16 cellular contexts compared by ENCODE assay signal in genomic region chr2:203626952-203627681, GRCh38.
DNase-seq lines count a peak whose midpoint lies in the region; ATAC-seq and TF ChIP-seq lines count a peak whose summit lies in the region.
"Had no signal": no experiment of that assay in that cellular context is flagged by ENCODE, and none has a peak within 500 bp of the region (broad histone marks: within the 10 kb centered on the region; RNA-seq: fewer than 3 reads in every experiment).

No MANE protein-coding gene starts in this region.

- no peaks in the 10 kb centered on the region for H3K79me2 ChIP-seq in neural progenitor cell (ENCODE audit: low read depth)

- DNase-seq in EH (ENCODE audit: low read depth) (peak; percentile 95), astrocyte of the hippocampus (ENCODE audit: low read depth, low spot score) (peak; percentile 69), left ventricle myocardium superior (no peak), sciatic nerve (ENCODE audit: low spot score) (no peak), neural progenitor cell (ENCODE audit: low spot score) (no peak), NCI-H446 (lab: John Stamatoyannopoulos, UW) (no peak)
- DNase-seq in activated naive CD4-positive, alpha-beta T cell treated with anti-CD3 and anti-CD28 coated beads, Interleukin-2, amount 50 U/mL, for 16 hours, result no peak
- DNase-seq in central memory CD4-positive, alpha-beta T cell, result no peak
- DNase-seq: activated T-cell treated with anti-CD3 and anti-CD28 coated beads, Interleukin-2, amount 50 U/mL, for 72 hours; CD4-positive, alpha-beta T cell; naive thymus-derived CD4-positive, alpha-beta T cell; NCI-H510A treated with DMSO at 0.1 percent for 48 hours; stimulated activated CD4-positive, alpha-beta T cell treated with anti-CD3 and anti-CD28 coated beads, Interleukin-1b, Interleukin-23, amount 100 ng/mL, for 48 hours; stimulated activated naive CD4-positive, alpha-beta T cell treated with Interleukin-2 at 50 U/mL for 16 hours had no signal

- peaks cover 6% of the 10 kb centered on the region for H3K4me1 Mint-ChIP-seq in neural progenitor cell

- H3K9me3 ChIP-seq in neural progenitor cell (ENCODE audit: low read depth), result no peaks in the 10 kb centered on the region
- H3K9me3 ChIP-seq: SJSA1 had no signal

- ATAC-seq in left ventricle myocardium superior, result peak; percentile 76
- ATAC-seq in sciatic nerve, result peak; percentile 91
- ATAC-seq: activated CD4-positive, CD25-positive, alpha-beta regulatory T cell treated with anti-CD3 and anti-CD28 coated beads, Interleukin-2, amount 50 U/mL, for 24 hours; activated T-cell treated with anti-CD3 and anti-CD28 coated beads, Interleukin-2, amount 50 U/mL, for 72 hours; naive thymus-derived CD4-positive, alpha-beta T cell had no signal

- TF ChIP-seq CTCF in neural progenitor cell (IDR thresholded peaks at IDR 0.05), result no peak

- H3K36me3 Mint-ChIP-seq in neural progenitor cell, result no peaks in the 10 kb centered on the region

- H3K4me3 ChIP-seq in neural progenitor cell, result no peak overlapping the region
- H3K4me3 ChIP-seq: SJSA1 had no signal

- H3K36me3 ChIP-seq in neural progenitor cell, result no peaks in the 10 kb centered on the region
- H3K36me3 ChIP-seq: SJSA1 had no signal

- no peaks in the 10 kb centered on the region for H3K27me3 ChIP-seq in neural progenitor cell
- H3K27me3 ChIP-seq: SJSA1 had no signal

- H3K27ac ChIP-seq in neural progenitor cell, result no peak overlapping the region
- H3K27ac ChIP-seq: SJSA1 had no signal

- H3K4me2 ChIP-seq in neural progenitor cell, result no peak overlapping the region

- H3K9me3 Mint-ChIP-seq in neural progenitor cell, result no peaks in the 10 kb centered on the region
- H3K9me3 Mint-ChIP-seq: CD4-positive, alpha-beta T cell had no signal

- H3K9ac ChIP-seq in neural progenitor cell, result no peak overlapping the region

- no peaks in the 10 kb centered on the region for H3K4me1 ChIP-seq in neural progenitor cell

- H3K27me3 Mint-ChIP-seq in neural progenitor cell (ENCODE audit: insufficient read depth, low read depth), result no peaks in the 10 kb centered on the region
- H3K27me3 Mint-ChIP-seq: CD4-positive, alpha-beta T cell had no signal

- no peaks in the 10 kb centered on the region for H3F3A ChIP-seq in neural progenitor cell (ENCODE audit: low read depth)

- intact Hi-C loops in left ventricle myocardium superior (cut with micrococcal nuclease), result no loop called here
- intact Hi-C loops in sciatic nerve (cut with DNase I), result no loop called here

- no peaks in the 10 kb centered on the region for H4K20me1 ChIP-seq in neural progenitor cell (ENCODE audit: low read depth)

- H2AFZ ChIP-seq in neural progenitor cell (replicated peaks), result no peak overlapping the region

- no peak overlapping the region for H3K4me3 Mint-ChIP-seq in neural progenitor cell
- H3K4me3 Mint-ChIP-seq: activated T-cell treated with anti-CD3 and anti-CD28 coated beads, Interleukin-2, amount 50 U/mL, for 72 hours; CD4-positive, alpha-beta T cell; naive thymus-derived CD4-positive, alpha-beta T cell had no signal

- H3K27ac Mint-ChIP-seq in neural progenitor cell, result no peak overlapping the region
- H3K27ac Mint-ChIP-seq: activated T-cell treated with anti-CD3 and anti-CD28 coated beads, Interleukin-2, amount 50 U/mL, for 72 hours; CD4-positive, alpha-beta T cell; naive thymus-derived CD4-positive, alpha-beta T cell had no signal

Comparison
In these comparisons a context has a peak if more than half of its experiments do, and no peak if none do; other contexts are left out.
1. DNase-seq: peak in EH (single experiment) and astrocyte of the hippocampus (single experiment); none in left ventricle myocardium superior (single experiment), sciatic nerve (single experiment), activated naive CD4-positive, alpha-beta T cell treated with anti-CD3 and anti-CD28 coated beads, Interleukin-2, amount 50 U/mL, for 16 hours (single experiment), neural progenitor cell (single experiment), NCI-H446 (0 of 2) and central memory CD4-positive, alpha-beta T cell (single experiment).